Comparison of ENCODE assay signal across 9 cellular contexts in the genomic region with DNA sequence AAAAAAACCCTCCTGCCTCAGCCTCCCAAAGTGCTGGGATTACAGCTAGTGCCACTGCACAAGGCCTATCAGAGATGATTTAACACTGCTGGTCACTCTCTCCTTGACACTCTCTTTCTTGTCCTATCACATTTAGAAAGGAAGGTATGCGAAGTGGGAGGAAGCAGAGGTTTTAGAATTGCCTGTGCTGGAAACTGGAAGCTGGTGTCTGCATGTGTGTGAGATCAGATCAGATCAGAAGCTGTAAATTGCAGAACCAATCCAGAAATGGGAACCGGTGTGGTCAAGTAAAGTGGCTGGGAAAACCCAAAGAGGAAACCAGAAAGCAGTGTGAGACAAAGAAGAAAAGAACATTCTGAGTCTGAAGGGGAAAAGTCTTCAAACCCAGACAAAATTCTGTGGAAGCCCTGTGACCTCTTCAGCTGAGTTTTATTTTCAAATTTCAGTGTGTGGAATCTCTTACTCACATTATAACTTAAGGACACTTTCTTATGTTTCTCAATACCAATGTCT. TPM values are rescaled to one million over a fixed set of nuclear protein-coding genes. Genes with fewer than 3 reads are reported as not detected.
DNase-seq lines count a peak whose midpoint lies in the region; ATAC-seq, FAIRE-seq and TF ChIP-seq lines count a peak whose summit lies in the region.
"Had no signal": no experiment of that assay in that cellular context is flagged by ENCODE, and none has a peak within 500 bp of the region (broad histone marks: within the 10 kb centered on the region; RNA-seq: fewer than 3 reads in every experiment).

No MANE protein-coding gene starts in this region.

- ATAC-seq in GM18499 (IDR thresholded peaks at IDR 0.05; ENCODE audit: insufficient read depth, unreplicated experiment) (peak; percentile 76), GM21423 (IDR thresholded peaks at IDR 0.05; ENCODE audit: unreplicated experiment) (peak; percentile 85), HG03565 (IDR thresholded peaks at IDR 0.05; ENCODE audit: unreplicated experiment) (peak; percentile 84)
- ATAC-seq in effector memory CD8-positive, alpha-beta T cell (replicated peaks), result peak; percentile 47

- no peak overlapping the region for H3K4me3 Mint-ChIP-seq in effector memory CD8-positive, alpha-beta T cell
- H3K4me3 Mint-ChIP-seq: activated naive CD4-positive, alpha-beta T cell treated with anti-CD3 and anti-CD28 coated beads, Interleukin-2, amount 50 U/mL, for 24 hours had no signal

- no peaks in the 10 kb centered on the region for H3K36me3 ChIP-seq in left ventricle myocardium inferior

- no peak overlapping the region for H3K4me3 ChIP-seq in left ventricle myocardium inferior

- peaks cover 21 to 29% of the 10 kb centered on the region in 2 donors for H3K27me3 Mint-ChIP-seq in effector memory CD8-positive, alpha-beta T cell

- H3K27ac Mint-ChIP-seq in effector memory CD8-positive, alpha-beta T cell, result no peak overlapping the region

- TF ChIP-seq CTCF in left ventricle myocardium inferior (IDR thresholded peaks at IDR 0.05; ENCODE audit: borderline replicate concordance), result no peak

- intact Hi-C loops in left ventricle myocardium inferior (cut with micrococcal nuclease), result no loop called here

- no peak overlapping the region for H3K27ac ChIP-seq in left ventricle myocardium inferior (replicated peaks)

- CTCF ChIA-PET in HEK293T (lab: Yijun Ruan, JAX), result interaction anchor here (1.1 kb wide), 1 partner anchor 44 kb away, joined by 3 read pairs; no protein-coding TSS in a partner anchor

- H3K27me3 ChIP-seq in left ventricle myocardium inferior (ENCODE audit: low read depth), result peaks cover 15% of the 10 kb centered on the region

- H3K4me1 ChIP-seq in left ventricle myocardium inferior, result no peaks in the 10 kb centered on the region

- FAIRE-seq in RCC 7860 (lab: Jason Lieb, UNC), result no peak

- DNase-seq in effector memory CD8-positive, alpha-beta T cell, result no peak
- DNase-seq in activated gamma-delta T cell (lab: John Stamatoyannopoulos, UW), result no peak
- DNase-seq in RCC 7860 (ENCODE audit: low spot score), result no peak
- no peak for DNase-seq in left ventricle myocardium inferior
- DNase-seq in HEK293T (ENCODE audit: extremely low spot score), result no peak

- no peaks in the 10 kb centered on the region for H3K9me3 ChIP-seq in left ventricle myocardium inferior (replicated peaks)

- POLR2A ChIA-PET in HEK293T (lab: Yijun Ruan, JAX), result no interaction called here

- peaks cover 0 to 2% of the 10 kb centered on the region in 2 donors for H3K4me1 Mint-ChIP-seq in effector memory CD8-positive, alpha-beta T cell (ENCODE audit: low read depth in 2 of 2)

- no peaks in the 10 kb centered on the region for H3K36me3 Mint-ChIP-seq in effector memory CD8-positive, alpha-beta T cell (ENCODE audit: insufficient read depth)
- H3K36me3 Mint-ChIP-seq: activated naive CD4-positive, alpha-beta T cell treated with anti-CD3 and anti-CD28 coated beads, Interleukin-2, amount 50 U/mL, for 24 hours had no signal

- no peaks in the 10 kb centered on the region for H3K9me3 Mint-ChIP-seq in effector memory CD8-positive, alpha-beta T cell
- H3K9me3 Mint-ChIP-seq: activated naive CD4-positive, alpha-beta T cell treated with anti-CD3 and anti-CD28 coated beads, Interleukin-2, amount 50 U/mL, for 24 hours had no signal

TF ChIP-seq in HEK293T, 16 proteins besides CTCF, POLR2A, EP300 and RAD21:
- TF ChIP-seq TARDBP (IDR thresholded peaks at IDR 0.05) (no peak), ARNT (IDR thresholded peaks at IDR 0.05) (no peak), HDGF (IDR thresholded peaks at IDR 0.05; ENCODE audit: borderline replicate concordance) (no peak), ZNF384 (IDR thresholded peaks at IDR 0.05) (no peak), NFRKB (IDR thresholded peaks at IDR 0.05) (no peak), SUZ12 (IDR thresholded peaks at IDR 0.05) (no peak), LEF1 (IDR thresholded peaks at IDR 0.05; ENCODE audit: borderline replicate concordance) (no peak)
- TF ChIP-seq, protein P1, sequence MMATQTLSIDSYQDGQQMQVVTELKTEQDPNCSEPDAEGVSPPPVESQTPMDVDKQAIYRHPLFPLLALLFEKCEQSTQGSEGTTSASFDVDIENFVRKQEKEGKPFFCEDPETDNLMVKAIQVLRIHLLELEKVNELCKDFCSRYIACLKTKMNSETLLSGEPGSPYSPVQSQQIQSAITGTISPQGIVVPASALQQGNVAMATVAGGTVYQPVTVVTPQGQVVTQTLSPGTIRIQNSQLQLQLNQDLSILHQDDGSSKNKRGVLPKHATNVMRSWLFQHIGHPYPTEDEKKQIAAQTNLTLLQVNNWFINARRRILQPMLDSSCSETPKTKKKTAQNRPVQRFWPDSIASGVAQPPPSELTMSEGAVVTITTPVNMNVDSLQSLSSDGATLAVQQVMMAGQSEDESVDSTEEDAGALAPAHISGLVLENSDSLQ (IDR thresholded peaks at IDR 0.05), result no peak

RNA-seq across cellular contexts. Expression of a gene that starts 2.8 kb away (rescaled TPM):
- total RNA-seq in left ventricle myocardium inferior, result 0.58 TPM

RNA-seq across cellular contexts. Expression of a gene that starts 15.7 kb away (rescaled TPM):
- total RNA-seq in left ventricle myocardium inferior, result 52.0 TPM
